In the genomic region with DNA sequence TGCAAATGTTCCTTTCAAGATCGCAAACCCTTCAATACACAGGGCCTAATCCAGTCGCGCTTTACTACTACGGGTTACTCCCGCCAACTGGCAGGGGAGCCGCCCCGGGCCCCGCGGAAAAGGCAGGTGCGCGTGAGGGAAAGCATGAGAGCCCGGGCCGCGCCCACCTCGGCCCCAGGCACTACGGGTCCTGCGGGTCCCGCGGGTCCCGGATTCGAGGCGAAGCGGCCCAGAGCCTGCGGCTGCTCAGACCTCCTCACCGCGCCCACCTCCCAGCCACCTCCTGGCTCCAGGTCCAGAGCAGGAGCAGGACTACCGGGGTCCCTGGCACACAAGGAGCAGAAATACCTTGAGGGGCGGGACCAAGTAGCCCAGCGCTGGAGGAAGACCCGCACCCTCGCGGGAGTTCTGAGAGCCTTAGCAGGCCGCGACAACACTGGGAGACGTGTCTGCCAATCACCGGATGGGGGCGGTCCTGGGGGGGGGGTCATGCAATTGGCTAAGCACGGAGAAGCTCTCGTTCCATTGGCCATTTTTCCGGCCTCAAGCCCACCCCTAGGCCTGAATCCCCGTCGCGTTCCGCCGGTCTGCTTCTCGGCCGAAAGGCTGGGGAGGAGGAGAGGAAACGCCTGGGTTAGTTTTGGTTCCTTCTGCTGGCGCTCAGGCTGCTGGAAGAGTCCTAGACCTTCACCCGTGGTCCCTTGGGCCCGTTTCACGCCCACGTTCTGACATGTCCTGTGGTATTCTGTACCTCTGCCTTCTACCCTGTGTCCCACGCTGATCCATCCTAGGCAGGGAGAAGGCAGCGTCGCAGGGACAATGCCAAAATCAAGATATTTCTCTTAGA, we compare ENCODE assay signal across 8 cellular contexts.
DNase-seq lines count a peak whose midpoint lies in the region; ATAC-seq and TF ChIP-seq lines count a peak whose summit lies in the region.

No MANE protein-coding gene starts in this region.

- DNase-seq in AG09309 (ENCODE audit: low read depth): peak; percentile 87
- peak; percentile 79 for DNase-seq in NCI-H446 treated with DMSO at 0.1 percent for 48 hours (lab: John Stamatoyannopoulos, UW)
- DNase-seq in activated CD4-positive, alpha-beta T cell treated with anti-CD3 and anti-CD28 coated beads for 48 hours: peak; percentile 92
- DNase-seq in coronary artery (ENCODE audit: low spot score): peak; percentile 98
- peak; percentile 63 to 83 (median 74) for DNase-seq in stimulated activated CD4-positive, alpha-beta T cell treated with anti-CD3 and anti-CD28 coated beads, Interleukin-1b, Interleukin-23, amount 100 ng/mL, for 24 hours (ENCODE audit: low read depth in 4 of 4, low spot score in 1 of 4)

- ATAC-seq in GM19023 (IDR thresholded peaks at IDR 0.05; ENCODE audit: unreplicated experiment) (peak; percentile 97), HG03280 (IDR thresholded peaks at IDR 0.05; ENCODE audit: unreplicated experiment) (peak; percentile 97)

- H3K27me3 ChIP-seq in layer of hippocampus (ENCODE audit: control insufficient read depth, insufficient read depth, low read length): no peaks in the 10 kb centered on the region

- H3K4me3 ChIP-seq in AG09309 (ENCODE audit: control insufficient read depth, low read depth, low read length) (peak overlapping the region; percentile 78), coronary artery (peak overlapping the region; percentile 78)

- TF ChIP-seq CTCF in AG09309 (IDR thresholded peaks at IDR 0.05; ENCODE audit: control insufficient read depth, insufficient read depth, low read depth, low read length, missing control alignments) (no peak), coronary artery (IDR thresholded peaks at IDR 0.05) (no peak)

- peak overlapping the region; percentile 83 to 87 for H3K27ac ChIP-seq in coronary artery
- peak overlapping the region; percentile 85 for H3K27ac ChIP-seq in layer of hippocampus (ENCODE audit: low read depth, low read length)

Comparison
In these comparisons a context has a peak if more than half of its experiments do, and no peak if none do; other contexts are left out.
1. Peak in every context shown above with its lines: DNase-seq, ATAC-seq, H3K4me3 ChIP-seq and H3K27ac ChIP-seq.